In genomic region chr3:190825389-190826016, GRCh38 we compare ENCODE assay signal across 1 cellular context.
TF ChIP-seq lines count a peak whose summit lies in the region.

No MANE protein-coding gene starts in this region.

TF ChIP-seq in HepG2, 621 proteins besides CTCF, POLR2A, EP300 and RAD21 (continued from another document):
- no peak for TF ChIP-seq PATZ1 (CRISPR knock-in tag; IDR thresholded peaks at IDR 0.05)
- TF ChIP-seq U2AF2 (IDR thresholded peaks at IDR 0.05; ENCODE audit: low read depth, low read length): no peak
- TF ChIP-seq CEBPB (IDR thresholded peaks at IDR 0.05; ENCODE audit: borderline replicate concordance, low read depth, low read length): 0 out of 2 replicates have a peak, but pooled peaks have one; percentile 18
- TF ChIP-seq SNAPC5 (CRISPR knock-in tag; IDR thresholded peaks at IDR 0.05; ENCODE audit: borderline replicate concordance): no peak
TF ChIP-seq in HepG2: peak in this region for 1.
